1 cellular context compared by ENCODE assay signal in genomic region chr19:11261902-11262839, GRCh38.
A peak's percentile ranks its signal among the peaks of the same experiment; 100 is the strongest.
TF ChIP-seq lines count a peak whose summit lies in the region.

A gene with protein sequence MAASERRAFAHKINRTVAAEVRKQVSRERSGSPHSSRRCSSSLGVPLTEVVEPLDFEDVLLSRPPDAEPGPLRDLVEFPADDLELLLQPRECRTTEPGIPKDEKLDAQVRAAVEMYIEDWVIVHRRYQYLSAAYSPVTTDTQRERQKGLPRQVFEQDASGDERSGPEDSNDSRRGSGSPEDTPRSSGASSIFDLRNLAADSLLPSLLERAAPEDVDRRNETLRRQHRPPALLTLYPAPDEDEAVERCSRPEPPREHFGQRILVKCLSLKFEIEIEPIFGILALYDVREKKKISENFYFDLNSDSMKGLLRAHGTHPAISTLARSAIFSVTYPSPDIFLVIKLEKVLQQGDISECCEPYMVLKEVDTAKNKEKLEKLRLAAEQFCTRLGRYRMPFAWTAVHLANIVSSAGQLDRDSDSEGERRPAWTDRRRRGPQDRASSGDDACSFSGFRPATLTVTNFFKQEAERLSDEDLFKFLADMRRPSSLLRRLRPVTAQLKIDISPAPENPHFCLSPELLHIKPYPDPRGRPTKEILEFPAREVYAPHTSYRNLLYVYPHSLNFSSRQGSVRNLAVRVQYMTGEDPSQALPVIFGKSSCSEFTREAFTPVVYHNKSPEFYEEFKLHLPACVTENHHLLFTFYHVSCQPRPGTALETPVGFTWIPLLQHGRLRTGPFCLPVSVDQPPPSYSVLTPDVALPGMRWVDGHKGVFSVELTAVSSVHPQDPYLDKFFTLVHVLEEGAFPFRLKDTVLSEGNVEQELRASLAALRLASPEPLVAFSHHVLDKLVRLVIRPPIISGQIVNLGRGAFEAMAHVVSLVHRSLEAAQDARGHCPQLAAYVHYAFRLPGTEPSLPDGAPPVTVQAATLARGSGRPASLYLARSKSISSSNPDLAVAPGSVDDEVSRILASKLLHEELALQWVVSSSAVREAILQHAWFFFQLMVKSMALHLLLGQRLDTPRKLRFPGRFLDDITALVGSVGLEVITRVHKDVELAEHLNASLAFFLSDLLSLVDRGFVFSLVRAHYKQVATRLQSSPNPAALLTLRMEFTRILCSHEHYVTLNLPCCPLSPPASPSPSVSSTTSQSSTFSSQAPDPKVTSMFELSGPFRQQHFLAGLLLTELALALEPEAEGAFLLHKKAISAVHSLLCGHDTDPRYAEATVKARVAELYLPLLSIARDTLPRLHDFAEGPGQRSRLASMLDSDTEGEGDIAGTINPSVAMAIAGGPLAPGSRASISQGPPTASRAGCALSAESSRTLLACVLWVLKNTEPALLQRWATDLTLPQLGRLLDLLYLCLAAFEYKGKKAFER (N-terminal part only) (minus strand): TSS chr19:11262524. CDS start chr19:11262440, 84 bp downstream.

TF ChIP-seq in H1, 55 proteins besides CTCF, POLR2A, EP300 and RAD21:
- TF ChIP-seq ZNF274 (IDR thresholded peaks at IDR 0.05; ENCODE audit: borderline replicate concordance, extremely low read depth, low read length): no peak
- TF ChIP-seq BRCA1 (IDR thresholded peaks at IDR 0.05; ENCODE audit: low read depth, low read length): no peak
- no peak for TF ChIP-seq BACH1 (IDR thresholded peaks at IDR 0.05; ENCODE audit: low read length)
- TF ChIP-seq SIX5 (IDR thresholded peaks at IDR 0.05; ENCODE audit: low read depth, low read length): no peak
- no peak for TF ChIP-seq CEBPB (IDR thresholded peaks at IDR 0.05; ENCODE audit: low read depth, low read length)
- TF ChIP-seq KDM1A (IDR thresholded peaks at IDR 0.05; ENCODE audit: borderline replicate concordance, low read length): no peak
- TF ChIP-seq FOSL1 (IDR thresholded peaks at IDR 0.05; ENCODE audit: insufficient read depth, low read depth, low read length): no peak
- TF ChIP-seq HDAC6 (IDR thresholded peaks at IDR 0.05; ENCODE audit: low read depth, low read length): no peak
- TF ChIP-seq CBX8 (IDR thresholded peaks at IDR 0.05; ENCODE audit: borderline replicate concordance, low read depth, low read length): no peak
- no peak for TF ChIP-seq GABPA (IDR thresholded peaks at IDR 0.05; ENCODE audit: borderline replicate concordance, insufficient read depth, low read length)
- TF ChIP-seq CTBP2 (IDR thresholded peaks at IDR 0.05; ENCODE audit: borderline replicate concordance, insufficient read depth, insufficient read length, low read length): no peak
- TF ChIP-seq YY1 (IDR thresholded peaks at IDR 0.05; ENCODE audit: low read depth, low read length): peak; percentile 41; the same call in 1 of the 2 replicates
- 0 out of 4 replicates have a peak, but pooled peaks of 1 of the 2 experiments have one; percentile 11 for TF ChIP-seq HDAC2 (IDR thresholded peaks at IDR 0.05; ENCODE audit: borderline replicate concordance in 1 of 2, low read depth in 2 of 2, low read length in 2 of 2)
- TF ChIP-seq, protein P1, sequence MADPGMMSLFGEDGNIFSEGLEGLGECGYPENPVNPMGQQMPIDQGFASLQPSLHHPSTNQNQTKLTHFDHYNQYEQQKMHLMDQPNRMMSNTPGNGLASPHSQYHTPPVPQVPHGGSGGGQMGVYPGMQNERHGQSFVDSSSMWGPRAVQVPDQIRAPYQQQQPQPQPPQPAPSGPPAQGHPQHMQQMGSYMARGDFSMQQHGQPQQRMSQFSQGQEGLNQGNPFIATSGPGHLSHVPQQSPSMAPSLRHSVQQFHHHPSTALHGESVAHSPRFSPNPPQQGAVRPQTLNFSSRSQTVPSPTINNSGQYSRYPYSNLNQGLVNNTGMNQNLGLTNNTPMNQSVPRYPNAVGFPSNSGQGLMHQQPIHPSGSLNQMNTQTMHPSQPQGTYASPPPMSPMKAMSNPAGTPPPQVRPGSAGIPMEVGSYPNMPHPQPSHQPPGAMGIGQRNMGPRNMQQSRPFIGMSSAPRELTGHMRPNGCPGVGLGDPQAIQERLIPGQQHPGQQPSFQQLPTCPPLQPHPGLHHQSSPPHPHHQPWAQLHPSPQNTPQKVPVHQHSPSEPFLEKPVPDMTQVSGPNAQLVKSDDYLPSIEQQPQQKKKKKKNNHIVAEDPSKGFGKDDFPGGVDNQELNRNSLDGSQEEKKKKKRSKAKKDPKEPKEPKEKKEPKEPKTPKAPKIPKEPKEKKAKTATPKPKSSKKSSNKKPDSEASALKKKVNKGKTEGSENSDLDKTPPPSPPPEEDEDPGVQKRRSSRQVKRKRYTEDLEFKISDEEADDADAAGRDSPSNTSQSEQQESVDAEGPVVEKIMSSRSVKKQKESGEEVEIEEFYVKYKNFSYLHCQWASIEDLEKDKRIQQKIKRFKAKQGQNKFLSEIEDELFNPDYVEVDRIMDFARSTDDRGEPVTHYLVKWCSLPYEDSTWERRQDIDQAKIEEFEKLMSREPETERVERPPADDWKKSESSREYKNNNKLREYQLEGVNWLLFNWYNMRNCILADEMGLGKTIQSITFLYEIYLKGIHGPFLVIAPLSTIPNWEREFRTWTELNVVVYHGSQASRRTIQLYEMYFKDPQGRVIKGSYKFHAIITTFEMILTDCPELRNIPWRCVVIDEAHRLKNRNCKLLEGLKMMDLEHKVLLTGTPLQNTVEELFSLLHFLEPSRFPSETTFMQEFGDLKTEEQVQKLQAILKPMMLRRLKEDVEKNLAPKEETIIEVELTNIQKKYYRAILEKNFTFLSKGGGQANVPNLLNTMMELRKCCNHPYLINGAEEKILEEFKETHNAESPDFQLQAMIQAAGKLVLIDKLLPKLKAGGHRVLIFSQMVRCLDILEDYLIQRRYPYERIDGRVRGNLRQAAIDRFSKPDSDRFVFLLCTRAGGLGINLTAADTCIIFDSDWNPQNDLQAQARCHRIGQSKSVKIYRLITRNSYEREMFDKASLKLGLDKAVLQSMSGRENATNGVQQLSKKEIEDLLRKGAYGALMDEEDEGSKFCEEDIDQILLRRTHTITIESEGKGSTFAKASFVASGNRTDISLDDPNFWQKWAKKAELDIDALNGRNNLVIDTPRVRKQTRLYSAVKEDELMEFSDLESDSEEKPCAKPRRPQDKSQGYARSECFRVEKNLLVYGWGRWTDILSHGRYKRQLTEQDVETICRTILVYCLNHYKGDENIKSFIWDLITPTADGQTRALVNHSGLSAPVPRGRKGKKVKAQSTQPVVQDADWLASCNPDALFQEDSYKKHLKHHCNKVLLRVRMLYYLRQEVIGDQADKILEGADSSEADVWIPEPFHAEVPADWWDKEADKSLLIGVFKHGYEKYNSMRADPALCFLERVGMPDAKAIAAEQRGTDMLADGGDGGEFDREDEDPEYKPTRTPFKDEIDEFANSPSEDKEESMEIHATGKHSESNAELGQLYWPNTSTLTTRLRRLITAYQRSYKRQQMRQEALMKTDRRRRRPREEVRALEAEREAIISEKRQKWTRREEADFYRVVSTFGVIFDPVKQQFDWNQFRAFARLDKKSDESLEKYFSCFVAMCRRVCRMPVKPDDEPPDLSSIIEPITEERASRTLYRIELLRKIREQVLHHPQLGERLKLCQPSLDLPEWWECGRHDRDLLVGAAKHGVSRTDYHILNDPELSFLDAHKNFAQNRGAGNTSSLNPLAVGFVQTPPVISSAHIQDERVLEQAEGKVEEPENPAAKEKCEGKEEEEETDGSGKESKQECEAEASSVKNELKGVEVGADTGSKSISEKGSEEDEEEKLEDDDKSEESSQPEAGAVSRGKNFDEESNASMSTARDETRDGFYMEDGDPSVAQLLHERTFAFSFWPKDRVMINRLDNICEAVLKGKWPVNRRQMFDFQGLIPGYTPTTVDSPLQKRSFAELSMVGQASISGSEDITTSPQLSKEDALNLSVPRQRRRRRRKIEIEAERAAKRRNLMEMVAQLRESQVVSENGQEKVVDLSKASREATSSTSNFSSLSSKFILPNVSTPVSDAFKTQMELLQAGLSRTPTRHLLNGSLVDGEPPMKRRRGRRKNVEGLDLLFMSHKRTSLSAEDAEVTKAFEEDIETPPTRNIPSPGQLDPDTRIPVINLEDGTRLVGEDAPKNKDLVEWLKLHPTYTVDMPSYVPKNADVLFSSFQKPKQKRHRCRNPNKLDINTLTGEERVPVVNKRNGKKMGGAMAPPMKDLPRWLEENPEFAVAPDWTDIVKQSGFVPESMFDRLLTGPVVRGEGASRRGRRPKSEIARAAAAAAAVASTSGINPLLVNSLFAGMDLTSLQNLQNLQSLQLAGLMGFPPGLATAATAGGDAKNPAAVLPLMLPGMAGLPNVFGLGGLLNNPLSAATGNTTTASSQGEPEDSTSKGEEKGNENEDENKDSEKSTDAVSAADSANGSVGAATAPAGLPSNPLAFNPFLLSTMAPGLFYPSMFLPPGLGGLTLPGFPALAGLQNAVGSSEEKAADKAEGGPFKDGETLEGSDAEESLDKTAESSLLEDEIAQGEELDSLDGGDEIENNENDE (IDR thresholded peaks at IDR 0.05; ENCODE audit: insufficient replicate concordance, low read length): no peak
- TF ChIP-seq JUN (IDR thresholded peaks at IDR 0.05; ENCODE audit: low read depth, low read length): no peak
- no peak for TF ChIP-seq ATF3 (IDR thresholded peaks at IDR 0.05; ENCODE audit: insufficient read depth, low read depth, low read length)
- TF ChIP-seq MAFK (IDR thresholded peaks at IDR 0.05; ENCODE audit: low read depth, low read length): no peak
- TF ChIP-seq SIN3A (conservative IDR thresholded peaks at IDR 0.05 in 1 of 2, IDR thresholded peaks at IDR 0.05 in 1 of 2; ENCODE audit: low read depth in 1 of 2, low read length in 2 of 2): no peak; a peak in 1 of 4 replicates
- TF ChIP-seq RFX5 (IDR thresholded peaks at IDR 0.05; ENCODE audit: borderline replicate concordance, low read depth, low read length): no peak
- TF ChIP-seq MAX (IDR thresholded peaks at IDR 0.05): peak; percentile 38
- TF ChIP-seq RNF2 (IDR thresholded peaks at IDR 0.05; ENCODE audit: borderline replicate concordance, low read depth, low read length, missing control alignments, poor library complexity, severe bottlenecking): no peak
- TF ChIP-seq KDM4A (IDR thresholded peaks at IDR 0.05; ENCODE audit: low read depth, low read length, severe bottlenecking): peak; percentile 42
- no peak for TF ChIP-seq EZH2 (IDR thresholded peaks at IDR 0.05; ENCODE audit: low read depth, low read length, severe bottlenecking)
- peak; percentile 50 for TF ChIP-seq TAF7 (optimal IDR thresholded peaks at IDR 0.05; ENCODE audit: borderline replicate concordance, low read depth, low read length)
- TF ChIP-seq PHF8 (conservative IDR thresholded peaks at IDR 0.05; ENCODE audit: low read depth, low read length): peak; percentile 60; the same call in 1 of the 2 replicates
- peak; percentile 38 for TF ChIP-seq TAF1 (IDR thresholded peaks at IDR 0.05; ENCODE audit: low read depth, low read length)
TF ChIP-seq in H1: peak in this region for 7.
